Comparison of ENCODE assay signal across 8 cellular contexts in the genomic region with DNA sequence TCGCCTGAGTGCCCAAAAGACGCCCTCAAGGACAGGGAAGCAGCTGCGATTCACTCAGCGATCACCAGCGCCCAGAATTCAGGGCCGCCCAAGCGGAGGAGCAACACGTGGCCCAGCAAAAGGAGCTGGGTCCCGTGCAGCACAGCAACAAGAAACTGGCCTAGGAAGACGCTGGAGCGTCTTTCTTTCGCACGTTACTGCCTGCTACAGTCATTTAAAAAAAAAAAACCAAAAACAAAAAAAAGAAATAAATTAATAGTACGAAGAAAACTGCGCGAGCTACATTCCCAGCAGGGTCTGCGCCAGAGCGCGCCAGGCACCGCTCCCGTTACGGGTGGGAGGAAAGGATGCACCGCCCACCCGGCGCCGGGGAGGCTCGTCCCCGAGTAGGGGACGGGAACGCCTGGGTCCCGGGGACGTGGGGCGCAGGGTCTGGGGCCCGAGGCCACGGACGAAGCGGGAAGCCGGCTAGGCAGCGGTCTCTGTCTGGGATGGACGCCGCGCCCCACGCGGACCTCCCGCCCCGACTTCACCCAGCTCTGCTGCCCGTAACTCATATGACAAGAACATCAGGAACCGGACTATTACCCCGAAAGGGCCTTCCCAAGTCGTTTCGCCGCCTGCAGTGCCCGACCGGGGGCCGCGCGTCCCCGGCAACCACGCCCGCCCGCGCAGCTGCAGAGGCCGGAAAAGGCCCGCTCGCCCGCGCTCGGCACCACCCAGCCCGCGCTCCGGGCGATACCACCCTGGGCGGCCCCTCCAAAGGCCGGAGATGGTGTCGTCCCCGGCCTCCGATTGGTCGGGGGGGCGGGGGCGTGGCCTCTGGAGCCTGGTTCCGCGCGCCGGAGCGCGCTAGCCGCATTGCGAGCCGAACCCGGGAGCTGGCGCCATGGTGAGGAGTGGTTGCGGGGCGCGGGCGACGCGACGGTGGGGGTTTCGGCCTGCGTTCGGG. TPM values are rescaled to one million over a fixed set of nuclear protein-coding genes. Genes with fewer than 3 reads are reported as not detected.
DNase-seq lines count a peak whose midpoint lies in the region; ATAC-seq, FAIRE-seq and TF ChIP-seq lines count a peak whose summit lies in the region.

A gene with protein sequence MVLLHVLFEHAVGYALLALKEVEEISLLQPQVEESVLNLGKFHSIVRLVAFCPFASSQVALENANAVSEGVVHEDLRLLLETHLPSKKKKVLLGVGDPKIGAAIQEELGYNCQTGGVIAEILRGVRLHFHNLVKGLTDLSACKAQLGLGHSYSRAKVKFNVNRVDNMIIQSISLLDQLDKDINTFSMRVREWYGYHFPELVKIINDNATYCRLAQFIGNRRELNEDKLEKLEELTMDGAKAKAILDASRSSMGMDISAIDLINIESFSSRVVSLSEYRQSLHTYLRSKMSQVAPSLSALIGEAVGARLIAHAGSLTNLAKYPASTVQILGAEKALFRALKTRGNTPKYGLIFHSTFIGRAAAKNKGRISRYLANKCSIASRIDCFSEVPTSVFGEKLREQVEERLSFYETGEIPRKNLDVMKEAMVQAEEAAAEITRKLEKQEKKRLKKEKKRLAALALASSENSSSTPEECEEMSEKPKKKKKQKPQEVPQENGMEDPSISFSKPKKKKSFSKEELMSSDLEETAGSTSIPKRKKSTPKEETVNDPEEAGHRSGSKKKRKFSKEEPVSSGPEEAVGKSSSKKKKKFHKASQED (plus strand): TSS at position 861 of the 952 bp plus-strand sequence. CDS start 29 bp downstream, at position 890.

- TF ChIP-seq CTCF in adrenal gland (IDR thresholded peaks at IDR 0.05): no peak
- no peak for TF ChIP-seq CTCF in heart left ventricle (IDR thresholded peaks at IDR 0.05)
- no peak for TF ChIP-seq CTCF in upper lobe of left lung (IDR thresholded peaks at IDR 0.05)

- H3K27me3 ChIP-seq in adrenal gland: no peaks in the 10 kb centered on the region
- H3K27me3 ChIP-seq in heart left ventricle: no peaks in the 10 kb centered on the region
- H3K27me3 ChIP-seq in upper lobe of left lung: no peaks in the 10 kb centered on the region

- TF ChIP-seq POLR2A in GM12891 (IDR thresholded peaks at IDR 0.05; ENCODE audit: low read depth, low read length): peak; percentile 96
- TF ChIP-seq POLR2A in adrenal gland (IDR thresholded peaks at IDR 0.05): peak; percentile 65 to 94
- TF ChIP-seq POLR2A in heart left ventricle (IDR thresholded peaks at IDR 0.05): peak; percentile 18 to 94
- peak in 3 of 4 donors; percentile 70 to 87 (median 78) for TF ChIP-seq POLR2A in upper lobe of left lung (IDR thresholded peaks at IDR 0.05)

- H3K27ac ChIP-seq in adrenal gland (peak within 1 kb of the TSS; percentile 35 to 94 (median 83)), heart left ventricle (peak within 1 kb of the TSS; percentile 85 to 98 (median 94)), upper lobe of left lung (peak within 1 kb of the TSS; percentile 75 to 89 (median 86))

- intact Hi-C loops in adrenal gland (cut with DNase I) (loop anchor here in 1 of 2 donors (10.0 kb wide), 1 partner anchor 127 kb away; no protein-coding TSS in a partner anchor), heart left ventricle (cut with DNase I) (loop anchor here in 1 of 10 donors (5.0 kb wide), 1 partner anchor 130 kb away; no protein-coding TSS in a partner anchor), posterior vena cava (cut with DNase I) (loop anchor here in 1 of 2 donors (5.0 to 10.0 kb wide), 2 partner anchors 127 to 1015 kb away; no protein-coding TSS in a partner anchor)

- DNase-seq in GM12891 (ENCODE audit: insufficient read length, low spot score): peak; percentile 84
- DNase-seq in NCI-H146 treated with DMSO at 0.1 percent for 48 hours (lab: John Stamatoyannopoulos, UW; ENCODE audit: unreplicated experiment): peak; percentile 90
- DNase-seq in T-helper 1 cell: peak; percentile 86 to 94 (median 90)
- DNase-seq in adrenal gland: peak; percentile 89 to 94 (median 91)
- peak; percentile 92 to 97 (median 94) for DNase-seq in heart left ventricle
- DNase-seq in posterior vena cava (ENCODE audit: low spot score): peak; percentile 97
- peak; percentile 91 to 98 for DNase-seq in upper lobe of left lung

- H3K9me3 ChIP-seq in adrenal gland (replicated peaks in 1 of 3) (no peaks in the 10 kb centered on the region), heart left ventricle (no peaks in the 10 kb centered on the region), upper lobe of left lung (no peaks in the 10 kb centered on the region)

- peak; percentile 94 for FAIRE-seq in GM12891 (lab: Jason Lieb, UNC)

- H3K4me3 ChIP-seq in adrenal gland (peak within 1 kb of the TSS; percentile 93 to 98 (median 96)), heart left ventricle (peak within 1 kb of the TSS; percentile 71 to 99 (median 90)), upper lobe of left lung (peak within 1 kb of the TSS; percentile 66 to 100 (median 92))

- TF ChIP-seq EP300 in upper lobe of left lung (IDR thresholded peaks at IDR 0.05): peak in 1 of 4 donors; percentile 20

- H3K4me1 ChIP-seq in adrenal gland (replicated peaks in 1 of 2) (peaks cover 17 to 19% of the 10 kb centered on the region in 2 donors), heart left ventricle (peaks cover 4 to 28% (median 20%) of the 10 kb centered on the region in 12 donors), upper lobe of left lung (peaks cover 15 to 32% (median 19%) of the 10 kb centered on the region in 4 donors)

- 0 to 1% (median 0%) methylated on average over 33 to 101 of the region's 101 CpGs for WGBS in adrenal gland, 4 donors
- 0 to 1% (median 0%) methylated on average over 46 to 101 of the region's 101 CpGs for WGBS in heart left ventricle, 4 donors
- 0% methylated on average over 15 to 30 of the region's 101 CpGs for WGBS in upper lobe of left lung, 2 donors

- ATAC-seq in HG02840 (IDR thresholded peaks at IDR 0.05; ENCODE audit: low FRiP score, unreplicated experiment) (peak; percentile 71), heart left ventricle (peak; percentile 96 to 98 (median 98)), upper lobe of left lung (ENCODE audit: low FRiP score in 2 of 2) (peak; percentile 98 to 99)

- H3K36me3 ChIP-seq in adrenal gland (replicated peaks in 1 of 2) (peaks cover 0 to 32% of the 10 kb centered on the region in 2 donors), heart left ventricle (peaks cover 0 to 35% (median 32%) of the 10 kb centered on the region in 9 donors), upper lobe of left lung (peaks cover 25 to 33% (median 31%) of the 10 kb centered on the region in 4 donors)

TF ChIP-seq in GM12891, 5 proteins besides CTCF, POLR2A, EP300 and RAD21:
- TF ChIP-seq TAF1 (IDR thresholded peaks at IDR 0.05; ENCODE audit: low read depth, low read length): peak; percentile 96
- TF ChIP-seq SPI1 (IDR thresholded peaks at IDR 0.05; ENCODE audit: low read depth, low read length): no peak
- TF ChIP-seq POLR2AphosphoS5 (IDR thresholded peaks at IDR 0.05; ENCODE audit: low read depth, low read length): peak; percentile 96
- TF ChIP-seq POU2F2 (IDR thresholded peaks at IDR 0.05; ENCODE audit: low read depth, low read length): peak; percentile 63; the same call in 1 of the 2 replicates
- TF ChIP-seq PAX5 (IDR thresholded peaks at IDR 0.05; ENCODE audit: insufficient read depth, low read length, severe bottlenecking): no peak

RNA-seq across cellular contexts. Expression of the gene that starts here (rescaled TPM):
- polyA plus RNA-seq in GM12891 (2012; ENCODE audit: low read depth, missing spikeins): 297 TPM
- total RNA-seq in adrenal gland (100 to 1,000 TPM in 1 of 8 donors, 10 to 100 TPM in 7; 52.5 to 116 (median 72.9) TPM), heart left ventricle (10 to 100 TPM; 24.6 to 78.8 (median 51.0) TPM), posterior vena cava (10 to 100 TPM; 78.7 to 79.7 TPM), upper lobe of left lung (100 to 1,000 TPM in 3 of 6 donors, 10 to 100 TPM in 3; 64.8 to 162 (median 93.6) TPM)
- polyA plus RNA-seq in adrenal gland (100 to 1,000 TPM; 126 to 181 (median 166) TPM), heart left ventricle (10 to 100 TPM; 42.3 to 66.8 TPM)

Comparison
In these comparisons a context has a peak if more than half of its experiments do, and no peak if none do; other contexts are left out.
1. Peak in every context shown above with its lines: DNase-seq, ATAC-seq, H3K4me3 ChIP-seq and H3K27ac ChIP-seq.